8 cellular contexts compared by ENCODE assay signal in genomic region chr1:15430787-15431570, GRCh38. TPM values are rescaled to one million over a fixed set of nuclear protein-coding genes. Genes with fewer than 3 reads are reported as not detected.
DNase-seq lines count a peak whose midpoint lies in the region; ATAC-seq, FAIRE-seq and TF ChIP-seq lines count a peak whose summit lies in the region.

No MANE protein-coding gene starts in this region.

- H2AK5ac ChIP-seq in trophoblast cell (ENCODE audit: low read length) = no peak overlapping the region

- intact Hi-C loops in uterus (cut with DNase I; ENCODE audit: low total_unique reads) = loop anchor here (2.0 kb wide), 1 partner anchor 108 kb away; no protein-coding TSS in a partner anchor

- TF ChIP-seq CTCF in uterus (IDR thresholded peaks at IDR 0.05) = peak; percentile 94 to 96 (median 95)

- no peak for TF ChIP-seq POLR2A in uterus (IDR thresholded peaks at IDR 0.05)

- FAIRE-seq in GM18507 (lab: Jason Lieb, UNC) = peak; percentile 79

- H4K91ac ChIP-seq in trophoblast cell (ENCODE audit: low read depth, low read length) = no peak overlapping the region

- H3K36me3 ChIP-seq in trophoblast cell (ENCODE audit: control insufficient read depth in 1 of 2, insufficient read depth in 2 of 2, low read length in 2 of 2) (peaks cover 3 to 10% of the 10 kb centered on the region in 2 experiments), uterus (no peaks in the 10 kb centered on the region)

- H3K27ac ChIP-seq in trophoblast cell (ENCODE audit: low read depth, low read length) (no peak overlapping the region), uterus (no peak overlapping the region)

- no peaks in the 10 kb centered on the region for H3K79me1 ChIP-seq in trophoblast cell (ENCODE audit: low read length)

- DNase-seq in AG08396 (ENCODE audit: low spot score) (peak; percentile 86), GM18507 (ENCODE audit: extremely low spot score, insufficient read length, low read depth) (peak; percentile 64), OCI-M2 (lab: John Stamatoyannopoulos, UW; ENCODE audit: unreplicated experiment) (peak; percentile 31), germinal center (ENCODE audit: low spot score) (peak; percentile 85), trophoblast cell (peak; percentile 57 to 75), uterus (peak; percentile 61 to 71)
- DNase-seq in activated T-helper 9 cell treated with anti-CD3 and anti-CD28 coated beads, Interleukin-2, amount 50 U/mL, for 16 hours (ENCODE audit: low read depth) = peak; percentile 66

- no peak overlapping the region for H3K18ac ChIP-seq in trophoblast cell (ENCODE audit: low read length)

- no peak overlapping the region for H3K9ac ChIP-seq in trophoblast cell (ENCODE audit: low read length)

- H3K9me3 ChIP-seq in trophoblast cell (ENCODE audit: insufficient read depth, low read depth, low read length) (peaks cover 3% of the 10 kb centered on the region), uterus (no peaks in the 10 kb centered on the region)

- no peaks in the 10 kb centered on the region for H3K27me3 ChIP-seq in trophoblast cell (ENCODE audit: insufficient read depth, low read length)
- H3K27me3 ChIP-seq in uterus = no peaks in the 10 kb centered on the region

- H4K12ac ChIP-seq in trophoblast cell (ENCODE audit: low read depth, low read length) = no peak overlapping the region

- no peak overlapping the region for H2BK12ac ChIP-seq in trophoblast cell (ENCODE audit: low read length)

- H4K8ac ChIP-seq in trophoblast cell (ENCODE audit: low read depth, low read length) = no peak overlapping the region

- WGBS in trophoblast cell (ENCODE audit: extremely low coverage, insufficient coverage, insufficient read length) = no CpG with 5 or more reads among the region's 19 CpGs

- H3K4me3 ChIP-seq in trophoblast cell (ENCODE audit: low read depth, low read length) = peak overlapping the region; percentile 14
- no peak overlapping the region for H3K4me3 ChIP-seq in uterus

- no peak overlapping the region for H3K4ac ChIP-seq in trophoblast cell (ENCODE audit: low read depth, low read length)

- H3K14ac ChIP-seq in trophoblast cell (ENCODE audit: low read length) = no peak overlapping the region

- no peak overlapping the region for H2BK5ac ChIP-seq in trophoblast cell (ENCODE audit: low read depth, low read length, poor library complexity)

- no peak for ATAC-seq in HG03097 (IDR thresholded peaks at IDR 0.05; ENCODE audit: low FRiP score, unreplicated experiment)

- H2BK120ac ChIP-seq in trophoblast cell (ENCODE audit: insufficient read depth, low read length, poor library complexity) = no peak overlapping the region

- H2AFZ ChIP-seq in trophoblast cell (ENCODE audit: insufficient read depth, low read length, poor library complexity) = no peak overlapping the region

- no peak overlapping the region for H3K23ac ChIP-seq in trophoblast cell (ENCODE audit: low read length)

- no peaks in the 10 kb centered on the region for H3K79me2 ChIP-seq in trophoblast cell (ENCODE audit: control insufficient read depth, insufficient read depth, low read length, poor library complexity)

- no peak overlapping the region for H3K4me2 ChIP-seq in trophoblast cell (ENCODE audit: low read length)

- H3K4me1 ChIP-seq in trophoblast cell (ENCODE audit: control insufficient read depth in 1 of 2, insufficient read depth in 2 of 2, low read length in 2 of 2) (peaks cover 0 to 3% of the 10 kb centered on the region in 2 experiments), uterus (no peaks in the 10 kb centered on the region)

RNA-seq across cellular contexts. Expression of gene CTRC, which starts 7.3 kb away (rescaled TPM):
- polyA plus RNA-seq in trophoblast cell (2013) = 0.14 and 0.15 TPM in 2 replicates
- 1 to 10 TPM in 1 of 4 donors, not detected in 3; 1.1 TPM for total RNA-seq in uterus

RNA-seq across cellular contexts. Expression of gene EFHD2, which starts 21.3 kb away (rescaled TPM):
- 29.1 and 29.8 TPM in 2 replicates for polyA plus RNA-seq in trophoblast cell (2013)
- 10 to 100 TPM; 12.1 to 32.5 (median 20.4) TPM for total RNA-seq in uterus

RNA-seq across cellular contexts. Expression of gene CELA2A, which starts 25.6 kb away (rescaled TPM):
- not detected in 2 replicates for polyA plus RNA-seq in trophoblast cell (2013)
- not detected for total RNA-seq in uterus

RNA-seq across cellular contexts. Expression of gene CELA2B, which starts 44.9 kb away (rescaled TPM):
- polyA plus RNA-seq in trophoblast cell (2013) = not detected in 2 replicates
- not detected for total RNA-seq in uterus

Comparison
In these comparisons a context has a peak if more than half of its experiments do, and no peak if none do; other contexts are left out.
1. DNase-seq: peak in every context shown above with its lines; median percentile 86 in AG08396; 85 in germinal center; 66 in activated T-helper 9 cell treated with anti-CD3 and anti-CD28 coated beads, Interleukin-2, amount 50 U/mL, for 16 hours; 66 in trophoblast cell; 66 in uterus; 64 in GM18507; 31 in OCI-M2.